ENCODE assay signal across 8 cellular contexts in genomic region chr18:33231474-33232317, GRCh38.
DNase-seq lines count a peak whose midpoint lies in the region; TF ChIP-seq lines count a peak whose summit lies in the region.

No MANE protein-coding gene starts in this region.

- H3K27me3 ChIP-seq in Loucy (ENCODE audit: insufficient read depth, low read length, poor library complexity, severe bottlenecking), result no peaks in the 10 kb centered on the region
- no peaks in the 10 kb centered on the region for H3K27me3 ChIP-seq in iPS DF 6.9 (ENCODE audit: control insufficient read depth, insufficient read depth, low read length)
- H3K27me3 ChIP-seq in smooth muscle cell (ENCODE audit: low read depth), result no peaks in the 10 kb centered on the region

- POLR2A ChIA-PET in HEK293T (lab: Yijun Ruan, JAX), result no interaction called here

- no peaks in the 10 kb centered on the region for H3F3A ChIP-seq in Loucy (ENCODE audit: low read depth)
- H3F3A ChIP-seq in smooth muscle cell (ENCODE audit: low read depth), result no peaks in the 10 kb centered on the region

- H3K9me3 ChIP-seq in Loucy (ENCODE audit: insufficient read depth, low read depth, low read length) (no peaks in the 10 kb centered on the region), iPS DF 6.9 (ENCODE audit: control insufficient read depth, insufficient read depth, low read length) (no peaks in the 10 kb centered on the region), smooth muscle cell (replicated peaks; ENCODE audit: low read depth) (no peaks in the 10 kb centered on the region)

- H3K27ac ChIP-seq in iPS DF 6.9 (ENCODE audit: low read length), result no peak overlapping the region
- no peak overlapping the region for H3K27ac ChIP-seq in smooth muscle cell (ENCODE audit: low read depth)

- no peak overlapping the region for H3K9ac ChIP-seq in Loucy (ENCODE audit: low read depth, low read length, poor library complexity, severe bottlenecking)
- no peak overlapping the region for H3K9ac ChIP-seq in smooth muscle cell (ENCODE audit: low read depth)

- H3K4me2 ChIP-seq in Loucy (ENCODE audit: low read depth, low read length, poor library complexity, severe bottlenecking) (peak overlapping the region; percentile 18), smooth muscle cell (no peak overlapping the region)

- H3K4me3 ChIP-seq in Loucy (ENCODE audit: low read length, poor library complexity, severe bottlenecking) (no peak overlapping the region), iPS DF 6.9 (ENCODE audit: low read length) (no peak overlapping the region), smooth muscle cell (no peak overlapping the region)

- CTCF ChIA-PET in HEK293T (lab: Yijun Ruan, JAX), result interaction anchor here (0.5 to 2.2 kb wide), 40 partner anchors 9 to 1196 kb away, joined by 3 to 27 read pairs (median 4); no protein-coding TSS in a partner anchor

- TF ChIP-seq CTCF in GM12801 (IDR thresholded peaks at IDR 0.05; ENCODE audit: extremely low read depth, insufficient read length) (peak; percentile 88), Loucy (conservative IDR thresholded peaks at IDR 0.05; ENCODE audit: low read length) (peak; percentile 98), smooth muscle cell (IDR thresholded peaks at IDR 0.05; ENCODE audit: borderline replicate concordance, insufficient read depth, poor library complexity, severe bottlenecking) (peak; percentile 84)

- no CpG with 5 or more reads among the region's 6 CpGs for WGBS in iPS DF 6.9 (ENCODE audit: insufficient coverage, insufficient read length)
- 50% methylated on average over 6 of the region's 6 CpGs for WGBS in smooth muscle cell (ENCODE audit: low lambda C conversion rate)

- H3K4me1 ChIP-seq in Loucy (ENCODE audit: insufficient read depth, low read length, poor library complexity, severe bottlenecking) (no peaks in the 10 kb centered on the region), iPS DF 6.9 (ENCODE audit: control insufficient read depth, insufficient read depth, low read length) (no peaks in the 10 kb centered on the region), smooth muscle cell (ENCODE audit: low read depth) (no peaks in the 10 kb centered on the region)

- H3K79me2 ChIP-seq in Loucy (ENCODE audit: insufficient read depth, low read length) (no peaks in the 10 kb centered on the region), smooth muscle cell (ENCODE audit: low read depth) (no peaks in the 10 kb centered on the region)

- no peaks in the 10 kb centered on the region for H4K20me1 ChIP-seq in Loucy (ENCODE audit: insufficient read depth, low read length, poor library complexity, severe bottlenecking)
- H4K20me1 ChIP-seq in smooth muscle cell (ENCODE audit: low read depth), result no peaks in the 10 kb centered on the region

- H3K36me3 ChIP-seq in Loucy (ENCODE audit: insufficient read depth, low read length) (no peaks in the 10 kb centered on the region), iPS DF 6.9 (ENCODE audit: control insufficient read depth, insufficient read depth, low read length) (no peaks in the 10 kb centered on the region), smooth muscle cell (ENCODE audit: low read depth) (no peaks in the 10 kb centered on the region)

- H3K9me2 ChIP-seq in Loucy (replicated peaks; ENCODE audit: low read depth, low read length), result no peaks in the 10 kb centered on the region

- peak; percentile 65 for DNase-seq in A172 (ENCODE audit: low spot score)
- DNase-seq in HEK293T (ENCODE audit: extremely low spot score), result peak; percentile 85
- peak; percentile 87 for DNase-seq in RPMI8226
- DNase-seq in astrocyte of the hippocampus (ENCODE audit: low read depth, low spot score), result peak; percentile 84
- DNase-seq in iPS DF 6.9 (ENCODE audit: low read depth, low spot score), result peak; percentile 92
- peak; percentile 3 for DNase-seq in smooth muscle cell (lab: John Stamatoyannopoulos, UW; ENCODE audit: unreplicated experiment)

- H2AFZ ChIP-seq in Loucy (ENCODE audit: low read length), result peak overlapping the region; percentile 88
- peak overlapping the region; percentile 87 for H2AFZ ChIP-seq in smooth muscle cell (ENCODE audit: low read depth)

TF ChIP-seq in HEK293T, 16 proteins besides CTCF, POLR2A, EP300 and RAD21:
- TF ChIP-seq LEF1 (IDR thresholded peaks at IDR 0.05; ENCODE audit: borderline replicate concordance), result 0 out of 2 replicates have a peak, but pooled peaks have one; percentile 19
- TF ChIP-seq NFRKB (IDR thresholded peaks at IDR 0.05), result no peak
- TF ChIP-seq ARNT (IDR thresholded peaks at IDR 0.05), result no peak
- TF ChIP-seq HDGF (IDR thresholded peaks at IDR 0.05; ENCODE audit: borderline replicate concordance), result no peak
- no peak for TF ChIP-seq FOXK2 (IDR thresholded peaks at IDR 0.05)
- no peak for TF ChIP-seq L3MBTL2 (conservative IDR thresholded peaks at IDR 0.05)
- no peak for TF ChIP-seq FOXM1 (IDR thresholded peaks at IDR 0.05; ENCODE audit: borderline replicate concordance)
- TF ChIP-seq ELF4 (IDR thresholded peaks at IDR 0.05), result no peak

Comparison
In these comparisons a context has a peak if more than half of its experiments do, and no peak if none do; other contexts are left out.
1. DNase-seq: peak in every context shown above with its lines; median percentile 92 in iPS DF 6.9; 87 in RPMI8226; 85 in HEK293T; 84 in astrocyte of the hippocampus; 65 in A172; 3 in smooth muscle cell.